ENCODE assay signal across 10 cellular contexts in the genomic region with DNA sequence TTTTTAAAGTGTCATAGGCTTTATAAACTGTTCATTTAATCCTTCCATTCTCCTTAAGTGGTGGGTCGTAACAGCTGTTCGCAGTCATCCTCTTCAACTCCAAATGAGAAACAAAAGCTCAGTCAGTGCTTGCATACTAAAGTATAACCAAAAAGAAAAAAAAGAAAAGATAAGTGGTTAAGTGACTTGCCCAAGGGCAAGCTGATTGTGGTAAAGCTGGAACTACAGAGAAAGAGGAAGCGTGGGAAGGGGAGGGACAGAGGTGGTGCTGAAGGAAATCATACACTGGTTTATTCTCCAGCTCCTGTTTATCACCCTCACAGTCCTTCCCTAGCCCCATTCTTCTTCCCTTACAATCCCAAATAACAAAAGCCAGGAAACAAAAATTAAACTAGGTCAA. TPM values are rescaled to one million over a fixed set of nuclear protein-coding genes. Genes with fewer than 3 reads are reported as not detected.
DNase-seq lines count a peak whose midpoint lies in the region; ATAC-seq and TF ChIP-seq lines count a peak whose summit lies in the region.
"Had no signal": no experiment of that assay in that cellular context is flagged by ENCODE, and none has a peak within 500 bp of the region (broad histone marks: within the 10 kb centered on the region; RNA-seq: fewer than 3 reads in every experiment).

No MANE protein-coding gene starts in this region.

- TF ChIP-seq CTCF in A673 (conservative IDR thresholded peaks at IDR 0.05; ENCODE audit: low read depth, low read length), result no peak

- H3K4me1 Mint-ChIP-seq in effector memory CD8-positive, alpha-beta T cell (ENCODE audit: low read depth in 2 of 2), result peaks cover 13 to 32% of the 10 kb centered on the region in 2 donors
- peaks cover 10 to 24% of the 10 kb centered on the region in 2 donors for H3K4me1 Mint-ChIP-seq in immature natural killer cell

- no peaks in the 10 kb centered on the region for H3K9me3 Mint-ChIP-seq in effector memory CD8-positive, alpha-beta T cell
- no peaks in the 10 kb centered on the region for H3K9me3 Mint-ChIP-seq in immature natural killer cell

- H3K27me3 ChIP-seq in A673 (replicated peaks; ENCODE audit: insufficient read depth, low read depth, low read length, poor library complexity) (no peaks in the 10 kb centered on the region), MG63 (no peaks in the 10 kb centered on the region)
- H3K27me3 ChIP-seq: adrenal gland had no signal

- no peaks in the 10 kb centered on the region for H3K9me3 ChIP-seq in A673 (ENCODE audit: low read depth, low read length, poor library complexity, severe bottlenecking)
- no peaks in the 10 kb centered on the region for H3K9me3 ChIP-seq in MG63
- H3K9me3 ChIP-seq: adrenal gland had no signal

- H3K4me1 ChIP-seq in A673 (ENCODE audit: insufficient read depth, low read length, poor library complexity, severe bottlenecking), result peaks cover 13% of the 10 kb centered on the region

- H3K36me3 ChIP-seq in A673 (ENCODE audit: insufficient read depth, low read length, poor library complexity, severe bottlenecking) (no peaks in the 10 kb centered on the region), MG63 (peaks cover 20% of the 10 kb centered on the region)
- H3K36me3 ChIP-seq: adrenal gland had no signal

- DNase-seq in A673 (ENCODE audit: low spot score) (peak; percentile 86), NOMO-1 treated with DMSO at 0.1 percent for 48 hours (lab: John Stamatoyannopoulos, UW; ENCODE audit: unreplicated experiment) (peak; percentile 93), NCI-H146 treated with DMSO at 0.1 percent for 48 hours (lab: John Stamatoyannopoulos, UW; ENCODE audit: unreplicated experiment) (no peak), MG63 (no peak), immature natural killer cell (no peak)
- DNase-seq in effector memory CD8-positive, alpha-beta T cell, result no peak
- no peak for DNase-seq in activated effector memory CD4-positive, alpha-beta T cell treated with Interleukin-2 at 50 U/mL for 16 hours
- DNase-seq: adrenal gland, NCI-H774 had no signal

- ATAC-seq in GM21723 (IDR thresholded peaks at IDR 0.05; ENCODE audit: unreplicated experiment), result peak; percentile 56
- no peak for ATAC-seq in effector memory CD8-positive, alpha-beta T cell (replicated peaks)

- H3K36me3 Mint-ChIP-seq in effector memory CD8-positive, alpha-beta T cell (ENCODE audit: insufficient read depth), result peaks cover 6% of the 10 kb centered on the region
- H3K36me3 Mint-ChIP-seq in immature natural killer cell, result peaks cover 0 to 4% (median 2%) of the 10 kb centered on the region in 3 donors

- no peaks in the 10 kb centered on the region for H3K27me3 Mint-ChIP-seq in effector memory CD8-positive, alpha-beta T cell
- no peaks in the 10 kb centered on the region for H3K27me3 Mint-ChIP-seq in immature natural killer cell (ENCODE audit: low read depth in 3 of 3)

- no TSS peak for BruUV-seq in A673 (replicated peaks; lab: Mats Ljungman, UMichigan)

- CTCF ChIA-PET in A673 (lab: Charles Lee), result interaction anchor here (0.6 kb wide), 1 partner anchor 20 kb away, joined by 3 read pairs; no protein-coding TSS in a partner anchor

- peak overlapping the region; percentile 8 for H3K27ac ChIP-seq in A673 (ENCODE audit: low read depth, low read length, poor library complexity, severe bottlenecking)
- H3K27ac ChIP-seq: adrenal gland had no signal

- peak overlapping the region in 1 of 2 donors; percentile 38 for H3K4me3 Mint-ChIP-seq in effector memory CD8-positive, alpha-beta T cell
- no peak overlapping the region for H3K4me3 Mint-ChIP-seq in immature natural killer cell

- H3K27ac Mint-ChIP-seq in effector memory CD8-positive, alpha-beta T cell, result peak overlapping the region; percentile 49 to 73
- peak overlapping the region in 3 of 6 donors; percentile 10 to 37 (median 19) for H3K27ac Mint-ChIP-seq in immature natural killer cell

- H3K4me3 ChIP-seq in A673 (ENCODE audit: low read depth, low read length, poor library complexity, severe bottlenecking) (no peak overlapping the region), MG63 (no peak overlapping the region)
- H3K4me3 ChIP-seq: adrenal gland had no signal

- POLR2A ChIA-PET in A673 (lab: Charles Lee; ENCODE audit: low non-redundant PET), result no interaction called here

- intact Hi-C loops in A673 (cut with micrococcal nuclease; ENCODE audit: unreplicated experiment), result no loop called here

RNA-seq across cellular contexts. Expression of a gene that starts 29.6 kb away (rescaled TPM):
- 87.8 and 92.1 TPM in 2 replicates for total RNA-seq in A673 (2021)
- 27.1 and 30.4 TPM in 2 replicates for total RNA-seq in MG63 (2014; rRNA removed; shearing (Covaris generic); ENCODE audit: low replicate concordance)
- polyA plus RNA-seq in immature natural killer cell, result 10 to 100 TPM in 2 of 3 donors, 1 to 10 TPM in 1; 8.3 to 18.2 (median 14.1) TPM

RNA-seq across cellular contexts. Expression of a gene that starts 48.6 kb away (rescaled TPM):
- total RNA-seq in A673 (2021), result 91.4 and 92.0 TPM in 2 replicates
- total RNA-seq in MG63 (2014; rRNA removed; shearing (Covaris generic); ENCODE audit: low replicate concordance), result 19.5 and 26.3 TPM in 2 replicates
- polyA plus RNA-seq in immature natural killer cell, result 1 to 10 TPM in 2 of 3 donors, under 1 TPM in 1; 0.55 to 2.0 (median 1.4) TPM

Comparison
In these comparisons a context has a peak if more than half of its experiments do, and no peak if none do; other contexts are left out.
1. DNase-seq: peak in A673 (single experiment) and NOMO-1 treated with DMSO at 0.1 percent for 48 hours (single experiment); none in effector memory CD8-positive, alpha-beta T cell (0 of 3), NCI-H146 treated with DMSO at 0.1 percent for 48 hours (single experiment), MG63 (single experiment), activated effector memory CD4-positive, alpha-beta T cell treated with Interleukin-2 at 50 U/mL for 16 hours (single experiment) and immature natural killer cell (0 of 3).